In genomic region chr1:8015809-8016165, GRCh38 we compare ENCODE assay signal across 9 cellular contexts. TPM values are rescaled to one million over a fixed set of nuclear protein-coding genes. Genes with fewer than 3 reads are reported as not detected.
A peak's percentile ranks its signal among the peaks of the same experiment; 100 is the strongest.
DNase-seq lines count a peak whose midpoint lies in the region; TF ChIP-seq lines count a peak whose summit lies in the region.
"Had no signal": no experiment of that assay in that cellular context is flagged by ENCODE, and none has a peak within 500 bp of the region (broad histone marks: within the 10 kb centered on the region; RNA-seq: fewer than 3 reads in every experiment).

No MANE protein-coding gene starts in this region.

- H3K27me3 ChIP-seq in layer of hippocampus (ENCODE audit: control insufficient read depth, insufficient read depth, low read length): no peaks in the 10 kb centered on the region
- H3K27me3 ChIP-seq in stomach: no peaks in the 10 kb centered on the region

- DNase-seq in HT1080 (ENCODE audit: low read depth) (peak; percentile 24), cardiac fibroblast (ENCODE audit: low read depth in 2 of 2) (peak; percentile 63 to 88), stomach (no peak), NCI-H2081 treated with DMSO at 0.1 percent for 48 hours (lab: John Stamatoyannopoulos, UW) (no peak), COLO668 (lab: John Stamatoyannopoulos, UW; ENCODE audit: unreplicated experiment) (no peak), NCI-H1930 (lab: John Stamatoyannopoulos, UW) (no peak), NAMALWA (ENCODE audit: low spot score) (no peak)
- DNase-seq: COR-L47 had no signal

- H3K9me3 ChIP-seq in stomach: no peaks in the 10 kb centered on the region

- TF ChIP-seq EP300 in stomach (IDR thresholded peaks at IDR 0.05): no peak

- H3K27ac ChIP-seq in layer of hippocampus (ENCODE audit: low read depth, low read length) (peak overlapping the region; percentile 48), stomach (peak overlapping the region in 4 of 5 donors; percentile 62 to 98 (median 76))

- intact Hi-C loops in stomach (cut with DNase I; ENCODE audit: low total_unique reads): no loop called here

- 25 to 34% (median 30%) methylated on average over 2 of the region's 2 CpGs for WGBS in stomach, 5 donors

- peaks cover 48 to 93% (median 65%) of the 10 kb centered on the region in 4 donors for H3K4me1 ChIP-seq in stomach

- H3K4me3 ChIP-seq in cardiac fibroblast (replicated peaks in 1 of 2; ENCODE audit: low read depth in 2 of 2, low read length in 2 of 2) (no peak overlapping the region), stomach (peak overlapping the region in 1 of 4 donors; percentile 26)

- no peak for TF ChIP-seq CTCF in cardiac fibroblast (IDR thresholded peaks at IDR 0.05; ENCODE audit: low read depth, low read length)
- no peak for TF ChIP-seq CTCF in stomach (IDR thresholded peaks at IDR 0.05)

- peaks cover 31 to 45% (median 39%) of the 10 kb centered on the region in 4 donors for H3K36me3 ChIP-seq in stomach

- no peak for TF ChIP-seq POLR2A in stomach (IDR thresholded peaks at IDR 0.05)

RNA-seq across cellular contexts. Expression of gene ERRFI1, which starts 10.3 kb away (rescaled TPM):
- total RNA-seq in HT1080 (2014; rRNA removed; shearing (Covaris generic)): 143 and 169 TPM in 2 replicates
- 293 and 378 TPM in 2 replicates for polyA plus RNA-seq in HT1080 (2015; cell fraction: cytosol; rRNA removed)
- 266 and 294 TPM in 2 replicates for polyA plus RNA-seq in HT1080 (2015; cell fraction: nucleus; rRNA removed)
- total RNA-seq in stomach: 100 to 1,000 TPM in 3 of 5 donors, 10 to 100 TPM in 1, 1 to 10 TPM in 1; 3.5 to 201 (median 134) TPM
- polyA plus RNA-seq in stomach: 10 to 100 TPM; 31.4 to 47.7 (median 41.4) TPM

RNA-seq across cellular contexts. Expression of gene PARK7, which starts 54.3 kb away (rescaled TPM):
- 274 and 280 TPM in 2 replicates for total RNA-seq in HT1080 (2014; rRNA removed; shearing (Covaris generic))
- 334 and 398 TPM in 2 replicates for polyA plus RNA-seq in HT1080 (2015; cell fraction: cytosol; rRNA removed)
- 130 and 150 TPM in 2 replicates for polyA plus RNA-seq in HT1080 (2015; cell fraction: nucleus; rRNA removed)
- total RNA-seq in stomach: 100 to 1,000 TPM in 2 of 5 donors, 10 to 100 TPM in 3; 41.4 to 149 (median 98.1) TPM
- polyA plus RNA-seq in stomach: 100 to 1,000 TPM; 281 to 350 (median 311) TPM

Comparison
In these comparisons a context has a peak if more than half of its experiments do, and no peak if none do; other contexts are left out.
1. DNase-seq: peak in HT1080 (single experiment) and cardiac fibroblast (2 of 2); none in stomach (single experiment), NCI-H2081 treated with DMSO at 0.1 percent for 48 hours (single experiment), COLO668 (single experiment), NCI-H1930 (0 of 2) and NAMALWA (single experiment).